In genomic region chr1:204826970-204827369, GRCh38 we compare ENCODE assay signal across 10 cellular contexts. TPM values are rescaled to one million over a fixed set of nuclear protein-coding genes. Genes with fewer than 3 reads are reported as not detected.
DNase-seq lines count a peak whose midpoint lies in the region; FAIRE-seq and TF ChIP-seq lines count a peak whose summit lies in the region.
"Had no signal": no experiment of that assay in that cellular context is flagged by ENCODE, and none has a peak within 500 bp of the region (broad histone marks: within the 10 kb centered on the region; RNA-seq: fewer than 3 reads in every experiment).

No MANE protein-coding gene starts in this region.

- H3K9me3 Mint-ChIP-seq in activated T-helper 2 cell treated with anti-CD3 and anti-CD28 coated beads, Interferon-gamma antibody, Interleukin-2, Interleukin-4, amounts not matched to agents 10 μg/mL and 5 μg/mL and 100 μg/mL, durations not matched to agents 14 hours and 24 hours and 36 hours = no peaks in the 10 kb centered on the region

- H3K4me3 Mint-ChIP-seq in activated T-helper 2 cell treated with anti-CD3 and anti-CD28 coated beads, Interferon-gamma antibody, Interleukin-2, Interleukin-4, amounts not matched to agents 10 μg/mL and 5 μg/mL and 100 μg/mL, durations not matched to agents 14 hours and 24 hours and 36 hours (ENCODE audit: low read depth) = no peak overlapping the region

- no peaks in the 10 kb centered on the region for H3K79me2 ChIP-seq in DOHH2 (ENCODE audit: control insufficient read depth, low read length)

- no peaks in the 10 kb centered on the region for H3F3A ChIP-seq in DOHH2 (ENCODE audit: control insufficient read depth, insufficient read depth)

- H3K36me3 ChIP-seq in DOHH2 (ENCODE audit: control insufficient read depth, low read length) = no peaks in the 10 kb centered on the region
- H3K36me3 ChIP-seq in small intestine (ENCODE audit: control insufficient read depth in 2 of 2, insufficient read depth in 2 of 2, low read length in 2 of 2) = no peaks in the 10 kb centered on the region
- H3K36me3 ChIP-seq: stomach had no signal

- DNase-seq in NCI-H226 (peak; percentile 20), fibroblast of villous mesenchyme (ENCODE audit: low read depth) (no peak), middle frontal gyrus (ENCODE audit: extremely low spot score, low spot score) (no peak), NCI-H1930 (lab: John Stamatoyannopoulos, UW) (no peak), small intestine (no peak)
- no peak for DNase-seq in activated T-helper 2 cell treated with anti-CD3 and anti-CD28 coated beads, Interferon-gamma antibody, Interleukin-2, Interleukin-4, amounts not matched to agents 10 μg/mL and 5 μg/mL and 100 μg/mL, durations not matched to agents 14 hours and 24 hours and 36 hours (ENCODE audit: low spot score)
- DNase-seq: stomach had no signal

- H3K4me1 Mint-ChIP-seq in activated T-helper 2 cell treated with anti-CD3 and anti-CD28 coated beads, Interferon-gamma antibody, Interleukin-2, Interleukin-4, amounts not matched to agents 10 μg/mL and 5 μg/mL and 100 μg/mL, durations not matched to agents 14 hours and 24 hours and 36 hours (ENCODE audit: low read depth) = no peaks in the 10 kb centered on the region

- H4K20me1 ChIP-seq in DOHH2 (ENCODE audit: control insufficient read depth, insufficient read depth, low read depth, low read length) = no peaks in the 10 kb centered on the region

- H3K4me1 ChIP-seq in DOHH2 (ENCODE audit: control insufficient read depth, low read length) = no peaks in the 10 kb centered on the region
- H3K4me1 ChIP-seq in small intestine (ENCODE audit: control insufficient read depth in 2 of 2, insufficient read depth in 1 of 2, low read depth in 1 of 2, low read length in 1 of 2) = no peaks in the 10 kb centered on the region

- H3K27ac Mint-ChIP-seq in activated T-helper 2 cell treated with anti-CD3 and anti-CD28 coated beads, Interferon-gamma antibody, Interleukin-2, Interleukin-4, amounts not matched to agents 10 μg/mL and 5 μg/mL and 100 μg/mL, durations not matched to agents 14 hours and 24 hours and 36 hours = no peak overlapping the region

- peaks cover 10% of the 10 kb centered on the region for H3K27me3 ChIP-seq in DOHH2 (ENCODE audit: control insufficient read depth, low read length)
- H3K27me3 ChIP-seq in small intestine (ENCODE audit: control insufficient read depth in 2 of 2, insufficient read depth in 2 of 2, low read length in 2 of 2) = peaks cover 0 to 11% of the 10 kb centered on the region in 2 donors

- H3K4me3 ChIP-seq in DOHH2 (ENCODE audit: low read length) (no peak overlapping the region), fibroblast of villous mesenchyme (ENCODE audit: low read depth, low read length) (no peak overlapping the region), small intestine (ENCODE audit: low read depth in 1 of 2, low read length in 2 of 2) (no peak overlapping the region)
- H3K4me3 ChIP-seq: stomach had no signal

- H3K27me3 Mint-ChIP-seq in activated T-helper 2 cell treated with anti-CD3 and anti-CD28 coated beads, Interferon-gamma antibody, Interleukin-2, Interleukin-4, amounts not matched to agents 10 μg/mL and 5 μg/mL and 100 μg/mL, durations not matched to agents 14 hours and 24 hours and 36 hours (ENCODE audit: low read depth) = peaks cover 42% of the 10 kb centered on the region

- FAIRE-seq in small intestine (lab: Jason Lieb, UNC) = no peak
- FAIRE-seq: GM18507 had no signal

- no peaks in the 10 kb centered on the region for H3K36me3 Mint-ChIP-seq in activated T-helper 2 cell treated with anti-CD3 and anti-CD28 coated beads, Interferon-gamma antibody, Interleukin-2, Interleukin-4, amounts not matched to agents 10 μg/mL and 5 μg/mL and 100 μg/mL, durations not matched to agents 14 hours and 24 hours and 36 hours (ENCODE audit: low read depth)

- intact Hi-C loops in activated T-helper 2 cell treated with anti-CD3 and anti-CD28 coated beads, Interferon-gamma antibody, Interleukin-2, Interleukin-4, amounts not matched to agents 10 μg/mL and 5 μg/mL and 100 μg/mL, durations not matched to agents 14 hours and 24 hours and 36 hours (cut with micrococcal nuclease) = loop anchor here (10.0 kb wide), 1 partner anchor 118 kb away; no protein-coding TSS in a partner anchor

- H3K4me2 ChIP-seq in DOHH2 (ENCODE audit: low read length) = no peak overlapping the region

- H3K9me3 ChIP-seq in DOHH2 (ENCODE audit: control insufficient read depth, insufficient read depth, low read length) (no peaks in the 10 kb centered on the region), small intestine (ENCODE audit: control insufficient read depth, low read depth) (no peaks in the 10 kb centered on the region)
- H3K9me3 ChIP-seq: stomach had no signal

- no peaks in the 10 kb centered on the region for H3K9me2 ChIP-seq in DOHH2 (replicated peaks; ENCODE audit: control insufficient read depth, low read length)

- peak; percentile 50 for TF ChIP-seq CTCF in 22Rv1 (IDR thresholded peaks at IDR 0.05)
- peak; percentile 64 for TF ChIP-seq CTCF in DOHH2 (IDR thresholded peaks at IDR 0.05; ENCODE audit: low read depth, low read length, poor library complexity, severe bottlenecking)
- peak; percentile 12 for TF ChIP-seq CTCF in fibroblast of villous mesenchyme (IDR thresholded peaks at IDR 0.05; ENCODE audit: insufficient read depth, low read depth, low read length)

- WGBS in small intestine, 3 donors = 32 to 41% (median 38%) methylated on average over 4 of the region's 4 CpGs

- no peak overlapping the region for H3K27ac ChIP-seq in 22Rv1
- H3K27ac ChIP-seq in DOHH2 (ENCODE audit: low read depth, low read length) = no peak overlapping the region
- no peak overlapping the region for H3K27ac ChIP-seq in small intestine (ENCODE audit: low read depth in 1 of 2, low read length in 1 of 2)
- H3K27ac ChIP-seq: stomach had no signal

RNA-seq across cellular contexts. Expression of gene NFASC, which starts 43.7 kb away (rescaled TPM):
- 1.7 and 1.9 TPM in 2 replicates for total RNA-seq in fibroblast of villous mesenchyme
- polyA plus RNA-seq in small intestine = 1 to 10 TPM in 2 of 3 donors, under 1 TPM in 1; 0.22 to 5.8 (median 1.4) TPM
- 0.14 and 0.18 TPM in 2 replicates for total RNA-seq in activated T-helper 2 cell treated with anti-CD3 and anti-CD28 coated beads, Interferon-gamma antibody, Interleukin-2, Interleukin-4, amounts not matched to agents 10 μg/mL and 5 μg/mL and 100 μg/mL, durations not matched to agents 14 hours and 24 hours and 36 hours

Comparison
In these comparisons a context has a peak if more than half of its experiments do, and no peak if none do; other contexts are left out.
1. CTCF ChIP-seq: peak in every context shown above with its lines; median percentile 64 in DOHH2; 50 in 22Rv1; 12 in fibroblast of villous mesenchyme.